ENCODE assay signal across 23 cellular contexts in the genomic region with DNA sequence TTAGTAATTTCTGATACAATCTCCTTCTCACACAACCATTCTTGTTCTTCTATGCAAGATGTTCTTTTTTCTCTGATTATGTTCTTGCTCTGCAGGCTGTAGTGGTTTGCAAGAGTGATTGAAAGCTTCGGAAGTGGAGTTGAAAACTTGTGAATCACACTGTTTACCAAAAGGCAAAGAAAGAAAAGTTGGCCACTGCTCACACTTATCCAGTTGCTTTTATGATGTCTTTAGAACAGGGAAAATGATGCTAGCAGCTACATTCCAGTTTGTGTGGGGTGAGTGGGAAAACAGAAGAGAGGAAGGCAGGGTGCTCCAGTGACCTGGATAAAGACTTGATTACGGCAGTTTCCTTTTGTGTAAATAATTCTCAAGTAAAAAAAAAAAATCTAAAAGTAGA.
DNase-seq lines count a peak whose midpoint lies in the region; TF ChIP-seq lines count a peak whose summit lies in the region.
"Had no signal": no experiment of that assay in that cellular context is flagged by ENCODE, and none has a peak within 500 bp of the region (broad histone marks: within the 10 kb centered on the region; RNA-seq: fewer than 3 reads in every experiment).

No MANE protein-coding gene starts in this region.

- H3K4me3 ChIP-seq in astrocyte of the cerebellum (ENCODE audit: low read depth, low read length) (no peak overlapping the region), fibroblast of villous mesenchyme (ENCODE audit: low read depth, low read length) (no peak overlapping the region), skeletal muscle cell (ENCODE audit: low read depth, low read length) (no peak overlapping the region), suprapubic skin (no peak overlapping the region)
- H3K4me3 ChIP-seq: K562, psoas muscle had no signal

- no peaks in the 10 kb centered on the region for H3K36me3 ChIP-seq in suprapubic skin

- no peak for TF ChIP-seq CTCF in astrocyte of the cerebellum (IDR thresholded peaks at IDR 0.05; ENCODE audit: low read depth, low read length, missing control alignments)
- no peak for TF ChIP-seq CTCF in fibroblast of villous mesenchyme (IDR thresholded peaks at IDR 0.05; ENCODE audit: insufficient read depth, low read depth, low read length)
- no peak for TF ChIP-seq CTCF in suprapubic skin (IDR thresholded peaks at IDR 0.05)

- 45% methylated on average over 2 of the region's 2 CpGs for WGBS in suprapubic skin

- in situ Hi-C loops in astrocyte of the cerebellum (cut with HindIII; ENCODE audit: low sequenced_read_pairs): no loop called here

- no peak for TF ChIP-seq POLR2A in suprapubic skin (IDR thresholded peaks at IDR 0.05)

- H3K9me3 ChIP-seq in suprapubic skin: no peaks in the 10 kb centered on the region
- H3K9me3 ChIP-seq: psoas muscle had no signal

- no peaks in the 10 kb centered on the region for H3K27me3 ChIP-seq in suprapubic skin
- H3K27me3 ChIP-seq: foreskin keratinocyte had no signal

- H3K27ac ChIP-seq in suprapubic skin: no peak overlapping the region
- H3K27ac ChIP-seq: foreskin keratinocyte, psoas muscle had no signal

- DNase-seq in GM04504 (ENCODE audit: low read depth) (peak; percentile 9), astrocyte of the cerebellum (ENCODE audit: low read depth) (peak; percentile 16), fibroblast of villous mesenchyme (ENCODE audit: low read depth) (peak; percentile 61), skeletal muscle cell (ENCODE audit: low read depth) (peak; percentile 53), HUDEP-2 (lab: John Stamatoyannopoulos, UW; ENCODE audit: unreplicated experiment in 76 of 76) (no peak), KG1 (lab: John Stamatoyannopoulos, UW) (no peak), suprapubic skin (ENCODE audit: low spot score in 2 of 2) (no peak)
- no peak for DNase-seq in stimulated activated CD4-positive, alpha-beta T cell treated with anti-CD3 and anti-CD28 coated beads, Interleukin-15, amount 100 ng/mL, for 24 hours
- DNase-seq: activated CD4-positive, alpha-beta T cell treated with anti-CD3 and anti-CD28 coated beads for 48 hours; activated CD8-positive, alpha-beta memory T cell treated with anti-CD3 and anti-CD28 coated beads, Interleukin-2, amount 50 U/mL, for 4 hours; CD8-positive, alpha-beta memory T cell; DMS79; effector CD8-positive, alpha-beta T cell; foreskin keratinocyte; hypothalamus; kidney; naive thymus-derived CD8-positive, alpha-beta T cell; NCI-H2029; NCI-H446 treated with DMSO at 0.1 percent for 48 hours; psoas muscle; stimulated activated CD4-positive, alpha-beta T cell treated with anti-CD3 and anti-CD28 coated beads, Interleukin-12 subunit alpha, Interleukin-12 subunit beta, amount 100 ng/mL, for 4 hours; SW 1271 had no signal

- no peak for TF ChIP-seq EP300 in suprapubic skin (IDR thresholded peaks at IDR 0.05)

- peaks cover 10% of the 10 kb centered on the region for H3K4me1 ChIP-seq in suprapubic skin
- H3K4me1 ChIP-seq: foreskin keratinocyte had no signal

Comparison
In these comparisons a context has a peak if more than half of its experiments do, and no peak if none do; other contexts are left out.
1. DNase-seq: peak in GM04504 (single experiment), astrocyte of the cerebellum (single experiment), fibroblast of villous mesenchyme (single experiment) and skeletal muscle cell (single experiment); none in stimulated activated CD4-positive, alpha-beta T cell treated with anti-CD3 and anti-CD28 coated beads, Interleukin-15, amount 100 ng/mL, for 24 hours (single experiment), HUDEP-2 (0 of 76), KG1 (single experiment) and suprapubic skin (0 of 2).